ENCODE assay signal across 8 cellular contexts in the genomic region with DNA sequence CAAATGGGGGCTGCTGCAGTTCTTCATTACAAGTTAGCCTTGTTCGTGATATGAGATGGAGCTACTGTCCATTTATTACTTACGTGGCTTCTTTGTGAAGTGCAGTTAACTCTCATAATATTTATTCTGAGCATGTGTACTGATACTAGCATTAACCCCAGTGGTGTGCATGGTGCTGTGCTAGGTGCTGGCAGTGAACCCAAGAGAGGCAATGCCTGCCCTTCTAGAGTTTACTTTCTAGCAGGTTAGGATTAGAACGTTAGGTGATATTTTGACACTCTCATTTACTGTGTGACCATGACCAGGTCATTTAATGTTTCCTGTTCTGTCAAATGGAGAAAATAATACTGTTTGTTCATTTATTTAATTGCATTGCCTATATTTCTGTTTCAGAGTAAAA.
"Had no signal": no experiment of that assay in that cellular context is flagged by ENCODE, and none has a peak within 500 bp of the region (broad histone marks: within the 10 kb centered on the region; RNA-seq: fewer than 3 reads in every experiment).

No MANE protein-coding gene starts in this region.

- ATAC-seq: GM23338, HCT116 had no signal

- DNase-seq: GM23248, GOT3, H7, H9, HCEC 1CT, HFFc6 had no signal
